ENCODE assay signal across 10 cellular contexts in genomic region chr6:144353871-144354314, GRCh38.
DNase-seq lines count a peak whose midpoint lies in the region; ATAC-seq and TF ChIP-seq lines count a peak whose summit lies in the region.
"Had no signal": no experiment of that assay in that cellular context is flagged by ENCODE, and none has a peak within 500 bp of the region (broad histone marks: within the 10 kb centered on the region; RNA-seq: fewer than 3 reads in every experiment).

No MANE protein-coding gene starts in this region.

- no peak overlapping the region for H4K8ac ChIP-seq in mesenchymal stem cell (ENCODE audit: low read length)

- no peak overlapping the region for H3K4me3 ChIP-seq in mesenchymal stem cell (ENCODE audit: insufficient read depth in 1 of 2, low read depth in 1 of 2, low read length in 2 of 2)

- 85% methylated on average over 5 of the region's 5 CpGs for WGBS in mesenchymal stem cell

- H3K4me2 ChIP-seq in mesenchymal stem cell (ENCODE audit: low read length, poor library complexity, severe bottlenecking) = no peak overlapping the region

- peaks cover 19% of the 10 kb centered on the region for H3K79me1 ChIP-seq in mesenchymal stem cell (replicated peaks; ENCODE audit: low read length, poor library complexity, severe bottlenecking)

- no peak overlapping the region for H3K14ac ChIP-seq in mesenchymal stem cell (ENCODE audit: low read length in 2 of 2)

- no peak overlapping the region for H3K23ac ChIP-seq in mesenchymal stem cell (ENCODE audit: low read length in 2 of 2)

- H3K4me3 Mint-ChIP-seq in activated naive CD8-positive, alpha-beta T cell treated with anti-CD3 and anti-CD28 coated beads for 36 hours = peak overlapping the region; percentile 18

- H3K9me3 Mint-ChIP-seq in activated naive CD8-positive, alpha-beta T cell treated with anti-CD3 and anti-CD28 coated beads for 36 hours = no peaks in the 10 kb centered on the region

- ATAC-seq in GM19351 (IDR thresholded peaks at IDR 0.05; ENCODE audit: unreplicated experiment) = peak; percentile 81
- ATAC-seq in HG03066 (IDR thresholded peaks at IDR 0.05; ENCODE audit: low read depth, unreplicated experiment) = peak; percentile 87
- ATAC-seq in SK-N-SH treated with all-trans-retinoic acid at 6 μM for 48 hours = no peak

- peaks cover 9% of the 10 kb centered on the region for H3K36me3 Mint-ChIP-seq in activated naive CD8-positive, alpha-beta T cell treated with anti-CD3 and anti-CD28 coated beads for 36 hours

- no peak overlapping the region for H2AFZ ChIP-seq in mesenchymal stem cell (ENCODE audit: low read depth, low read length)

- peaks cover 4% of the 10 kb centered on the region for H3K4me1 ChIP-seq in mesenchymal stem cell (ENCODE audit: control insufficient read depth, insufficient read depth, low read depth, low read length)

- no peak overlapping the region for H2AK5ac ChIP-seq in mesenchymal stem cell (ENCODE audit: low read length, severe bottlenecking)

- no peak overlapping the region for H4K91ac ChIP-seq in mesenchymal stem cell (ENCODE audit: low read length)

- peaks cover 73% of the 10 kb centered on the region for H3K4me1 Mint-ChIP-seq in activated naive CD8-positive, alpha-beta T cell treated with anti-CD3 and anti-CD28 coated beads for 36 hours

- DNase-seq in GM10266 (ENCODE audit: extremely low spot score) = peak; percentile 58
- no peak for DNase-seq in activated naive CD8-positive, alpha-beta T cell treated with anti-CD3 and anti-CD28 coated beads for 36 hours
- DNase-seq in HPDE6-E6E7 (ENCODE audit: extremely low spot score) = no peak
- DNase-seq in H4 (ENCODE audit: low spot score) = no peak
- DNase-seq in mesenchymal stem cell = no peak
- DNase-seq: foreskin melanocyte, Right ventricle myocardium superior had no signal

- peak overlapping the region; percentile 65 for H3K27ac Mint-ChIP-seq in activated naive CD8-positive, alpha-beta T cell treated with anti-CD3 and anti-CD28 coated beads for 36 hours

- no peak overlapping the region for H2BK5ac ChIP-seq in mesenchymal stem cell (ENCODE audit: low read depth, low read length, poor library complexity, severe bottlenecking)

- no peaks in the 10 kb centered on the region for H3K27me3 ChIP-seq in mesenchymal stem cell (ENCODE audit: control insufficient read depth in 1 of 2, insufficient read depth in 1 of 2, low read length in 2 of 2)

- no peak overlapping the region for H2BK120ac ChIP-seq in mesenchymal stem cell (ENCODE audit: low read depth, low read length)

- no peak overlapping the region for H2BK15ac ChIP-seq in mesenchymal stem cell (ENCODE audit: low read depth, poor library complexity, severe bottlenecking)

- H3K9ac ChIP-seq in mesenchymal stem cell (ENCODE audit: low read length) = no peak overlapping the region

- no peaks in the 10 kb centered on the region for H3K36me3 ChIP-seq in mesenchymal stem cell (ENCODE audit: control insufficient read depth in 1 of 2, insufficient read depth in 2 of 2, low read depth in 1 of 2, low read length in 2 of 2)

- H3K4ac ChIP-seq in mesenchymal stem cell (ENCODE audit: low read depth in 1 of 2, low read length in 2 of 2) = no peak overlapping the region

- no peak for TF ChIP-seq CTCF in GM10266 (IDR thresholded peaks at IDR 0.05; ENCODE audit: control insufficient read depth, insufficient read depth, low read depth, missing control alignments)

- H3K27me3 Mint-ChIP-seq in activated naive CD8-positive, alpha-beta T cell treated with anti-CD3 and anti-CD28 coated beads for 36 hours = no peaks in the 10 kb centered on the region

- no peak overlapping the region for H3K18ac ChIP-seq in mesenchymal stem cell (ENCODE audit: low read depth in 1 of 2, low read length in 2 of 2)

- H3K27ac ChIP-seq in mesenchymal stem cell (ENCODE audit: low read length, poor library complexity, severe bottlenecking) = no peak overlapping the region

- no peaks in the 10 kb centered on the region for H3K9me3 ChIP-seq in mesenchymal stem cell (ENCODE audit: control insufficient read depth, low read length)

- H2BK12ac ChIP-seq in mesenchymal stem cell (ENCODE audit: low read length in 2 of 2) = no peak overlapping the region

TF ChIP-seq in SK-N-SH treated with all-trans-retinoic acid at 6 μM for 48 hours, 23 proteins besides CTCF, POLR2A, EP300 and RAD21 (continues in another document):
- TF ChIP-seq RARB (CRISPR knock-in tag; IDR thresholded peaks at IDR 0.05) = no peak
- TF ChIP-seq ZFP30 (CRISPR knock-in tag; IDR thresholded peaks at IDR 0.05) = no peak
- TF ChIP-seq SNAI2 (CRISPR knock-in tag; IDR thresholded peaks at IDR 0.05) = no peak
- no peak for TF ChIP-seq PATZ1 (CRISPR knock-in tag; IDR thresholded peaks at IDR 0.05; ENCODE audit: borderline replicate concordance)
- no peak for TF ChIP-seq ZC3H10 (CRISPR knock-in tag; IDR thresholded peaks at IDR 0.05)
- no peak for TF ChIP-seq TOX (CRISPR knock-in tag; IDR thresholded peaks at IDR 0.05; ENCODE audit: borderline replicate concordance)
- TF ChIP-seq ISL1 (CRISPR knock-in tag; IDR thresholded peaks at IDR 0.05) = no peak
- no peak for TF ChIP-seq ZNF565 (CRISPR knock-in tag; conservative IDR thresholded peaks at IDR 0.05; ENCODE audit: low read depth)
- no peak for TF ChIP-seq CSRNP3 (CRISPR knock-in tag; IDR thresholded peaks at IDR 0.05)
- TF ChIP-seq OSR1 (CRISPR knock-in tag; IDR thresholded peaks at IDR 0.05) = no peak
- TF ChIP-seq ZNF70 (CRISPR knock-in tag; IDR thresholded peaks at IDR 0.05) = no peak
- TF ChIP-seq ESRRG (CRISPR knock-in tag; IDR thresholded peaks at IDR 0.05) = no peak
- TF ChIP-seq ZNF8 (CRISPR knock-in tag; IDR thresholded peaks at IDR 0.05) = no peak
- TF ChIP-seq ZFP3 (CRISPR knock-in tag; IDR thresholded peaks at IDR 0.05) = no peak
- no peak for TF ChIP-seq GLIS3 (CRISPR knock-in tag; IDR thresholded peaks at IDR 0.05)
- TF ChIP-seq CREB5 (CRISPR knock-in tag; IDR thresholded peaks at IDR 0.05; ENCODE audit: low read depth) = no peak
- TF ChIP-seq POU6F1 (CRISPR knock-in tag; IDR thresholded peaks at IDR 0.05; ENCODE audit: borderline replicate concordance, low read depth) = no peak
